Comparison of ENCODE assay signal across 1 cellular context in the genomic region with DNA sequence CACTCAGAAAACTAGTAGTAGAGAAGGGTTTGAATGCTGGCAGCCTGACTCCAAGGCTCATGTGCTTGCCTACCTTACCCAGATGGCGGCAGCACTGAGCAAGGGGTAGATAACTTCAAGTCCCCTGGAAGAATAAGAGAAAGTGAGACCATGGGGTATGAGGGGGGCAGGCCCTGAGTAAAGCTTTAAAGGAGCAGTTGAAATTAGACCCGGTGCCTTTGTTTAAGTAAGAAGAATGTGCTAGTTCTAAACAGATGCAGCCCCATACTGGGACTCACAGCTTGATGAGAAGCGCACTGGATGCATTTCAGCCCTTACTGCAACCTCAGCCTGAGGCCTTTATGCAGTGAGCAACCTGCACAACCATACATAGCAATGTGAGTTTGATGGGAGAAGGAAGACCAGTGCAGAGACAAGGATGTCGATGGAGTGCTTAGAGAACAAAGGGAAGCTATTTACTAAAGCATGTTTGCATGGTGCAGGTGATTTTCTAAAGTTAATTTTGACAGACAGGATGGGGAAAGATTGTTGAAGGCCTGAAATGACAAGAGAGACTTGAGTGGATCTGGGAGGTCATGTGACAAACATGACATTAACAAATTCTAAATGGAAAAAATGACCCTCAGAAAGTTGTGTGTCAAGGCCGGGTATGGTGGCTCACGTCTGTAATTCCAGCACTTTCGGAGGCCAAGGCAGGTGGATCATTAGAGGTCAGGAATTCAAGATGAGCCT.
A peak's percentile ranks its signal among the peaks of the same experiment; 100 is the strongest.
TF ChIP-seq lines count a peak whose summit lies in the region.

No MANE protein-coding gene starts in this region.

TF ChIP-seq in K562, 482 proteins besides CTCF, POLR2A, EP300 and RAD21 (continues in another document):
- TF ChIP-seq SETDB1 (IDR thresholded peaks at IDR 0.05; ENCODE audit: low read length): no peak
- no peak for TF ChIP-seq ZSCAN32 (CRISPR knock-in tag; IDR thresholded peaks at IDR 0.05)
- TF ChIP-seq PCBP2 (IDR thresholded peaks at IDR 0.05; ENCODE audit: low read depth, low read length, poor library complexity, severe bottlenecking): no peak
- no peak for TF ChIP-seq HMGN3 (IDR thresholded peaks at IDR 0.05; ENCODE audit: borderline replicate concordance, extremely low read depth, insufficient read length, low read depth, low read length)
- TF ChIP-seq NCOR1 (IDR thresholded peaks at IDR 0.05): no peak
- no peak for TF ChIP-seq MCM5 (IDR thresholded peaks at IDR 0.05; ENCODE audit: low read depth)
- no peak for TF ChIP-seq CSDE1 (IDR thresholded peaks at IDR 0.05)
- no peak for TF ChIP-seq TAF15 (IDR thresholded peaks at IDR 0.05; ENCODE audit: low read depth, low read length)
- TF ChIP-seq ILF3 (IDR thresholded peaks at IDR 0.05; ENCODE audit: borderline replicate concordance): no peak
- no peak for TF ChIP-seq FIP1L1 (IDR thresholded peaks at IDR 0.05; ENCODE audit: low read depth, low read length, poor library complexity, severe bottlenecking)
- TF ChIP-seq, protein P1, sequence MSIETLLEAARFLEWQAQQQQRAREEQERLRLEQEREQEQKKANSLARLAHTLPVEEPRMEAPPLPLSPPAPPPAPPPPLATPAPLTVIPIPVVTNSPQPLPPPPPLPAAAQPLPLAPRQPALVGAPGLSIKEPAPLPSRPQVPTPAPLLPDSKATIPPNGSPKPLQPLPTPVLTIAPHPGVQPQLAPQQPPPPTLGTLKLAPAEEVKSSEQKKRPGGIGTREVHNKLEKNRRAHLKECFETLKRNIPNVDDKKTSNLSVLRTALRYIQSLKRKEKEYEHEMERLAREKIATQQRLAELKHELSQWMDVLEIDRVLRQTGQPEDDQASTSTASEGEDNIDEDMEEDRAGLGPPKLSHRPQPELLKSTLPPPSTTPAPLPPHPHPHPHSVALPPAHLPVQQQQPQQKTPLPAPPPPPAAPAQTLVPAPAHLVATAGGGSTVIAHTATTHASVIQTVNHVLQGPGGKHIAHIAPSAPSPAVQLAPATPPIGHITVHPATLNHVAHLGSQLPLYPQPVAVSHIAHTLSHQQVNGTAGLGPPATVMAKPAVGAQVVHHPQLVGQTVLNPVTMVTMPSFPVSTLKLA (conservative IDR thresholded peaks at IDR 0.05): no peak
- TF ChIP-seq ZNF609 (CRISPR knock-in tag; IDR thresholded peaks at IDR 0.05; ENCODE audit: borderline replicate concordance): no peak
- TF ChIP-seq ZNF76 (CRISPR knock-in tag; IDR thresholded peaks at IDR 0.05; ENCODE audit: borderline replicate concordance): no peak
- TF ChIP-seq TBL1XR1 (IDR thresholded peaks at IDR 0.05; ENCODE audit: low read length in 2 of 2): no peak
- peak; percentile 73 for TF ChIP-seq TFE3 (CRISPR knock-in tag; IDR thresholded peaks at IDR 0.05)
- TF ChIP-seq HNRNPK (IDR thresholded peaks at IDR 0.05; ENCODE audit: low read depth, low read length, poor library complexity, severe bottlenecking): no peak
- TF ChIP-seq ZSCAN29 (IDR thresholded peaks at IDR 0.05): no peak
- 0 out of 2 replicates have a peak, but pooled peaks have one; percentile 24 for TF ChIP-seq KLF16 (IDR thresholded peaks at IDR 0.05)
- no peak for TF ChIP-seq MGA (IDR thresholded peaks at IDR 0.05)
- TF ChIP-seq MAFF (IDR thresholded peaks at IDR 0.05; ENCODE audit: low read length): no peak
- TF ChIP-seq SMAD4 (CRISPR knock-in tag; conservative IDR thresholded peaks at IDR 0.05): no peak
- TF ChIP-seq DACH1 (IDR thresholded peaks at IDR 0.05; ENCODE audit: partially characterized antibody): no peak
- TF ChIP-seq ZNF311 (CRISPR knock-in tag; IDR thresholded peaks at IDR 0.05): no peak
- TF ChIP-seq RFX7 (CRISPR knock-in tag; IDR thresholded peaks at IDR 0.05): no peak
- TF ChIP-seq TRIM24 (IDR thresholded peaks at IDR 0.05): no peak
- TF ChIP-seq, protein P2, sequence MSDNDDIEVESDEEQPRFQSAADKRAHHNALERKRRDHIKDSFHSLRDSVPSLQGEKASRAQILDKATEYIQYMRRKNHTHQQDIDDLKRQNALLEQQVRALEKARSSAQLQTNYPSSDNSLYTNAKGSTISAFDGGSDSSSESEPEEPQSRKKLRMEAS (CRISPR knock-in tag; IDR thresholded peaks at IDR 0.05): no peak
- no peak for TF ChIP-seq ZBED1 (IDR thresholded peaks at IDR 0.05)
- no peak for TF ChIP-seq BCOR (IDR thresholded peaks at IDR 0.05)
- no peak for TF ChIP-seq ZNF239 (CRISPR knock-in tag; IDR thresholded peaks at IDR 0.05)
- TF ChIP-seq ZKSCAN1 (IDR thresholded peaks at IDR 0.05; ENCODE audit: low read depth, low read length): peak; percentile 5; the same call in 1 of the 2 replicates
- TF ChIP-seq ZKSCAN3 (CRISPR knock-in tag; IDR thresholded peaks at IDR 0.05): no peak
- TF ChIP-seq, protein P3, sequence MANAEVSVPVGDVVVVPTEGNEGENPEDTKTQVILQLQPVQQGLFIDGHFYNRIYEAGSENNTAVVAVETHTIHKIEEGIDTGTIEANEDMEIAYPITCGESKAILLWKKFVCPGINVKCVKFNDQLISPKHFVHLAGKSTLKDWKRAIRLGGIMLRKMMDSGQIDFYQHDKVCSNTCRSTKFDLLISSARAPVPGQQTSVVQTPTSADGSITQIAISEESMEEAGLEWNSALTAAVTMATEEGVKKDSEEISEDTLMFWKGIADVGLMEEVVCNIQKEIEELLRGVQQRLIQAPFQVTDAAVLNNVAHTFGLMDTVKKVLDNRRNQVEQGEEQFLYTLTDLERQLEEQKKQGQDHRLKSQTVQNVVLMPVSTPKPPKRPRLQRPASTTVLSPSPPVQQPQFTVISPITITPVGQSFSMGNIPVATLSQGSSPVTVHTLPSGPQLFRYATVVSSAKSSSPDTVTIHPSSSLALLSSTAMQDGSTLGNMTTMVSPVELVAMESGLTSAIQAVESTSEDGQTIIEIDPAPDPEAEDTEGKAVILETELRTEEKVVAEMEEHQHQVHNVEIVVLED (CRISPR knock-in tag; IDR thresholded peaks at IDR 0.05): no peak
- TF ChIP-seq ZNF586 (CRISPR knock-in tag; conservative IDR thresholded peaks at IDR 0.05): no peak
- TF ChIP-seq CREB1 (IDR thresholded peaks at IDR 0.05): no peak
- no peak for TF ChIP-seq CREB1 (CRISPR knock-in tag; IDR thresholded peaks at IDR 0.05)
- peak; percentile 63 for TF ChIP-seq SMC3 (conservative IDR thresholded peaks at IDR 0.05; ENCODE audit: insufficient read depth, low read depth, low read length)
- TF ChIP-seq ZNF644 (tag; IDR thresholded peaks at IDR 0.05; ENCODE audit: low read depth): no peak
